In genomic region chr16:18767217-18767616, GRCh38 we compare ENCODE assay signal across 8 cellular contexts. TPM values are rescaled to one million over a fixed set of nuclear protein-coding genes. Genes with fewer than 3 reads are reported as not detected.
DNase-seq lines count a peak whose midpoint lies in the region; ATAC-seq and FAIRE-seq lines count a peak whose summit lies in the region.
"Not testable (repeated sequence)": the region's sequence is repeated elsewhere in the genome, so short reads cannot be mapped to it uniquely, and the experiment has no call there.

No MANE protein-coding gene starts in this region.

- peak; percentile 66 for ATAC-seq in GM19397 (IDR thresholded peaks at IDR 0.05; ENCODE audit: unreplicated experiment)
- peak; percentile 43 for ATAC-seq in HG02588 (IDR thresholded peaks at IDR 0.05; ENCODE audit: unreplicated experiment)
- ATAC-seq in HG03135 (IDR thresholded peaks at IDR 0.05; ENCODE audit: unreplicated experiment): peak; percentile 57
- peak; percentile 66 for ATAC-seq in activated CD8-positive, alpha-beta memory T cell treated with anti-CD3 and anti-CD28 coated beads, Interleukin-2, amount 10 ng/mL, durations not matched to agents 7 days and 5 days
- ATAC-seq in stimulated activated effector memory CD8-positive, alpha-beta T cell treated with anti-CD3 and anti-CD28 coated beads, Interleukin-12 subunit alpha, Interleukin-12 subunit beta, amount 100 ng/mL, for 72 hours: peak; percentile 61

- H3K27me3 Mint-ChIP-seq in activated CD8-positive, alpha-beta memory T cell treated with anti-CD3 and anti-CD28 coated beads, Interleukin-2, amount 10 ng/mL, durations not matched to agents 7 days and 5 days: peaks cover 12% of the 10 kb centered on the region

- peaks cover 14% of the 10 kb centered on the region for H3K36me3 Mint-ChIP-seq in activated CD8-positive, alpha-beta memory T cell treated with anti-CD3 and anti-CD28 coated beads, Interleukin-2, amount 10 ng/mL, durations not matched to agents 7 days and 5 days
- not testable (repeated sequence) for H3K36me3 Mint-ChIP-seq in stimulated activated effector memory CD8-positive, alpha-beta T cell treated with anti-CD3 and anti-CD28 coated beads, Interleukin-12 subunit alpha, Interleukin-12 subunit beta, amount 100 ng/mL, for 72 hours

- peak overlapping the region; percentile 32 for H3K27ac Mint-ChIP-seq in activated CD8-positive, alpha-beta memory T cell treated with anti-CD3 and anti-CD28 coated beads, Interleukin-2, amount 10 ng/mL, durations not matched to agents 7 days and 5 days
- not testable (repeated sequence) for H3K27ac Mint-ChIP-seq in stimulated activated effector memory CD8-positive, alpha-beta T cell treated with anti-CD3 and anti-CD28 coated beads, Interleukin-12 subunit alpha, Interleukin-12 subunit beta, amount 100 ng/mL, for 72 hours

- H3K4me3 Mint-ChIP-seq in activated CD8-positive, alpha-beta memory T cell treated with anti-CD3 and anti-CD28 coated beads, Interleukin-2, amount 10 ng/mL, durations not matched to agents 7 days and 5 days; stimulated activated effector memory CD8-positive, alpha-beta T cell treated with anti-CD3 and anti-CD28 coated beads, Interleukin-12 subunit alpha, Interleukin-12 subunit beta, amount 100 ng/mL, for 72 hours: not testable (repeated sequence)

- H3K4me1 Mint-ChIP-seq in activated CD8-positive, alpha-beta memory T cell treated with anti-CD3 and anti-CD28 coated beads, Interleukin-2, amount 10 ng/mL, durations not matched to agents 7 days and 5 days: peaks cover 23% of the 10 kb centered on the region
- peaks cover 17% of the 10 kb centered on the region for H3K4me1 Mint-ChIP-seq in stimulated activated effector memory CD8-positive, alpha-beta T cell treated with anti-CD3 and anti-CD28 coated beads, Interleukin-12 subunit alpha, Interleukin-12 subunit beta, amount 100 ng/mL, for 72 hours

- not testable (repeated sequence) for DNase-seq in GM18507 (ENCODE audit: extremely low spot score, insufficient read length, low read depth)
- peak; percentile 26 to 52 for DNase-seq in NCI-H524 (lab: John Stamatoyannopoulos, UW)
- peak; percentile 70 for DNase-seq in activated CD8-positive, alpha-beta memory T cell treated with anti-CD3 and anti-CD28 coated beads, Interleukin-2, amount 10 ng/mL, durations not matched to agents 7 days and 5 days
- peak; percentile 55 for DNase-seq in central memory CD4-positive, alpha-beta T cell
- peak in 1 of 2 donors; percentile 53 for DNase-seq in stimulated activated effector memory CD8-positive, alpha-beta T cell treated with anti-CD3 and anti-CD28 coated beads, Interleukin-12 subunit alpha, Interleukin-12 subunit beta, amount 100 ng/mL, for 72 hours (ENCODE audit: low spot score in 2 of 2)

- CTCF ChIA-PET in activated CD8-positive, alpha-beta memory T cell treated with anti-CD3 and anti-CD28 coated beads, Interleukin-2, amount 10 ng/mL, durations not matched to agents 7 days and 5 days (lab: Charles Lee): interaction anchor here (0.7 kb wide), 1 partner anchor 21 kb away, joined by 3 read pairs; no protein-coding TSS in a partner anchor

- FAIRE-seq in GM18507 (lab: Jason Lieb, UNC): peak; percentile 73

- H3K9me3 Mint-ChIP-seq in activated CD8-positive, alpha-beta memory T cell treated with anti-CD3 and anti-CD28 coated beads, Interleukin-2, amount 10 ng/mL, durations not matched to agents 7 days and 5 days (ENCODE audit: low read depth); stimulated activated effector memory CD8-positive, alpha-beta T cell treated with anti-CD3 and anti-CD28 coated beads, Interleukin-12 subunit alpha, Interleukin-12 subunit beta, amount 100 ng/mL, for 72 hours: not testable (repeated sequence)

RNA-seq across cellular contexts. Expression of gene RPS15A, which starts 22.9 kb away (rescaled TPM):
- 1,000 to 10,000 TPM; 1,517 to 1,668 TPM for total RNA-seq in activated CD8-positive, alpha-beta memory T cell treated with anti-CD3 and anti-CD28 coated beads, Interleukin-2, amount 10 ng/mL, durations not matched to agents 7 days and 5 days

RNA-seq across cellular contexts. Expression of gene ARL6IP1, which starts 34.1 kb away (rescaled TPM):
- total RNA-seq in activated CD8-positive, alpha-beta memory T cell treated with anti-CD3 and anti-CD28 coated beads, Interleukin-2, amount 10 ng/mL, durations not matched to agents 7 days and 5 days: 100 to 1,000 TPM; 194 to 207 TPM
